ENCODE assay signal across 18 cellular contexts in the genomic region with DNA sequence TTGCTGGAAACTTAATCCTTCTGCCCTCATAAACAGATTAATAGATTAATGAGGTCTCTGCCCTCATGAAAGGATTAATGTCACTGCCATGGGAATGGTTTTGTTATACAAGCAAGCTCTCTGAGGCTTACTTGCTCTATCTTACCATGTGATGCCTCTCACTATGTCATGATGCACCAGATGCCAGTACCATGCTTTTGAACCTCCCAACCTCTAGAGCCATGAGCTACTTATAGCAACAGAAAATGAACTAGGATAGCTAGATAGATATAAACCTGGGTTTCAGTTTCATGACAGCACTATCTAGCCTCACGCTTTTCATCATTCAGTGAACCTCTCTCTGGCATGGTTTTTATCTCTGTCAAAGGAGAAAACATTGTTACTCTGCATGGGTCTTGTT.
"Had no signal": no experiment of that assay in that cellular context is flagged by ENCODE, and none has a peak within 500 bp of the region (broad histone marks: within the 10 kb centered on the region; RNA-seq: fewer than 3 reads in every experiment).

No MANE protein-coding gene starts in this region.

- H3K27ac ChIP-seq: hepatocyte, psoas muscle, spleen, tibial artery, upper lobe of right lung, vagina had no signal

- H3K36me3 ChIP-seq: spleen, tibial artery, upper lobe of right lung, vagina had no signal

- H3K4me2 ChIP-seq: hepatocyte had no signal

- H3K4me1 ChIP-seq: psoas muscle, spleen, tibial artery, upper lobe of right lung, vagina had no signal

- H3K79me2 ChIP-seq: hepatocyte had no signal

- DNase-seq: effector CD4-positive, alpha-beta T cell; foreskin melanocyte; head of caudate nucleus; kidney glomerular epithelial cell; naive thymus-derived CD4-positive, alpha-beta T cell; nephron progenitor cell; psoas muscle; retina; spleen; stimulated activated CD4-positive, alpha-beta T cell treated with anti-CD3 and anti-CD28 coated beads, Interleukin-15, amount 100 ng/mL, for 24 hours; stimulated activated CD4-positive, alpha-beta T cell treated with anti-CD3 and anti-CD28 coated beads, Interleukin-1b, Interleukin-23, amount 100 ng/mL, for 48 hours; stimulated activated CD4-positive, alpha-beta T cell treated with anti-CD3 and anti-CD28 coated beads, Interleukin-4, amount 100 ng/mL, for 24 hours; tibial artery; upper lobe of right lung had no signal

- H3K4me3 ChIP-seq: hepatocyte, psoas muscle, spleen, tibial artery, upper lobe of right lung, vagina had no signal

- ATAC-seq: naive thymus-derived CD4-positive, alpha-beta T cell; psoas muscle; sciatic nerve; stimulated activated memory B cell treated with anti-CD40 and anti-IgM and Interleukin-4, amounts not matched to agents 10 μg/mL and 1 μg/mL and 100 μg/mL, for 72 hours; upper lobe of right lung had no signal

- H3K9me3 ChIP-seq: psoas muscle, spleen, tibial artery, upper lobe of right lung, vagina had no signal

- H3K27me3 ChIP-seq: hepatocyte, spleen, tibial artery, upper lobe of right lung, vagina had no signal
